Comparison of ENCODE assay signal across 8 cellular contexts in genomic region chr1:243850013-243850367, GRCh38. TPM values are rescaled to one million over a fixed set of nuclear protein-coding genes. Genes with fewer than 3 reads are reported as not detected.
DNase-seq lines count a peak whose midpoint lies in the region; ATAC-seq and TF ChIP-seq lines count a peak whose summit lies in the region.

TSS of gene AKT3 (minus strand) at chr1:243850243. CDS start at chr1:243843170, 7,073 bp downstream.

- H3K4me3 Mint-ChIP-seq in stimulated activated effector memory CD8-positive, alpha-beta T cell treated with anti-CD3 and anti-CD28 coated beads, Interleukin-12 subunit alpha, Interleukin-12 subunit beta, amount 100 ng/mL, for 72 hours, result peak within 1 kb of the TSS; percentile 95

- peak within 1 kb of the TSS; percentile 73 for H3K4me3 ChIP-seq in AG04450 (ENCODE audit: low read depth, low read length)
- peak within 1 kb of the TSS; percentile 71 for H3K4me3 ChIP-seq in brain microvascular endothelial cell (ENCODE audit: low read depth, low read length)

- CTCF ChIA-PET in AG04450 (lab: Charles Lee), result interaction anchor here (0.6 kb wide), 1 partner anchor 507 kb away, joined by 3 read pairs; no protein-coding TSS in a partner anchor

- H3K36me3 ChIP-seq in brain microvascular endothelial cell (replicated peaks), result no peaks in the 10 kb centered on the region

- peaks cover 13% of the 10 kb centered on the region for H3K36me3 Mint-ChIP-seq in stimulated activated effector memory CD8-positive, alpha-beta T cell treated with anti-CD3 and anti-CD28 coated beads, Interleukin-12 subunit alpha, Interleukin-12 subunit beta, amount 100 ng/mL, for 72 hours

- ATAC-seq in stimulated activated effector memory CD8-positive, alpha-beta T cell treated with anti-CD3 and anti-CD28 coated beads, Interleukin-12 subunit alpha, Interleukin-12 subunit beta, amount 100 ng/mL, for 72 hours, result no peak
- no peak for ATAC-seq in HG03457 (IDR thresholded peaks at IDR 0.05; ENCODE audit: unreplicated experiment)
- ATAC-seq in GM21576 (IDR thresholded peaks at IDR 0.05; ENCODE audit: unreplicated experiment), result no peak

- DNase-seq in AG04450 (ENCODE audit: low read depth, low spot score) (no peak), HT1080 (ENCODE audit: low read depth) (no peak), brain microvascular endothelial cell (no peak), islet precursor cell (peak; percentile 93), NCI-H1694 treated with DMSO at 0.1 percent for 48 hours (lab: John Stamatoyannopoulos, UW) (no peak)
- no peak for DNase-seq in stimulated activated effector memory CD8-positive, alpha-beta T cell treated with anti-CD3 and anti-CD28 coated beads, Interleukin-12 subunit alpha, Interleukin-12 subunit beta, amount 100 ng/mL, for 72 hours (ENCODE audit: low spot score in 2 of 2)

- peak within 1 kb of the TSS; percentile 97 for H3K27ac Mint-ChIP-seq in stimulated activated effector memory CD8-positive, alpha-beta T cell treated with anti-CD3 and anti-CD28 coated beads, Interleukin-12 subunit alpha, Interleukin-12 subunit beta, amount 100 ng/mL, for 72 hours

- in situ Hi-C loops in brain microvascular endothelial cell (cut with HindIII; ENCODE audit: low pct_ligation_motif_present, low sequenced_read_pairs), result no loop called here

- POLR2A ChIA-PET in AG04450 (lab: Yijun Ruan, JAX), result interaction anchor here (1.0 kb wide), 1 partner anchor 216 kb away, joined by 4 read pairs; no protein-coding TSS in a partner anchor

- H3K27ac ChIP-seq in AG04450 (ENCODE audit: low read depth, low read length), result peak within 1 kb of the TSS; percentile 69
- H3K27ac ChIP-seq in brain microvascular endothelial cell, result peak within 1 kb of the TSS; percentile 94

- TF ChIP-seq CTCF in AG04450 (IDR thresholded peaks at IDR 0.05; ENCODE audit: low read depth, low read length) (no peak), brain microvascular endothelial cell (IDR thresholded peaks at IDR 0.05; ENCODE audit: low read depth, low read length, missing control alignments) (no peak)

- H3K4me1 Mint-ChIP-seq in stimulated activated effector memory CD8-positive, alpha-beta T cell treated with anti-CD3 and anti-CD28 coated beads, Interleukin-12 subunit alpha, Interleukin-12 subunit beta, amount 100 ng/mL, for 72 hours, result peaks cover 34% of the 10 kb centered on the region

- no peaks in the 10 kb centered on the region for H3K27me3 ChIP-seq in AG04450 (ENCODE audit: control insufficient read depth, insufficient read depth, low read length)
- no peaks in the 10 kb centered on the region for H3K27me3 ChIP-seq in brain microvascular endothelial cell (replicated peaks)

- no peaks in the 10 kb centered on the region for H3K9me3 ChIP-seq in AG04450 (ENCODE audit: control insufficient read depth, insufficient read depth, low read length)

- H3K9me3 Mint-ChIP-seq in stimulated activated effector memory CD8-positive, alpha-beta T cell treated with anti-CD3 and anti-CD28 coated beads, Interleukin-12 subunit alpha, Interleukin-12 subunit beta, amount 100 ng/mL, for 72 hours, result no peaks in the 10 kb centered on the region

RNA-seq across cellular contexts. Expression of gene AKT3, which starts in this region (rescaled TPM):
- polyA plus RNA-seq in AG04450 (2011; rRNA removed), result 25.9 and 34.9 TPM in 2 replicates
- polyA minus RNA-seq in AG04450 (2011; rRNA and poly(A)+ RNA removed), result 25.0 and 39.4 TPM in 2 replicates
- total RNA-seq in HT1080 (2014; rRNA removed; shearing (Covaris generic)), result 10.7 and 15.4 TPM in 2 replicates
- polyA plus RNA-seq in HT1080 (2015; cell fraction: cytosol; rRNA removed), result 29.3 and 39.6 TPM in 2 replicates
- polyA plus RNA-seq in HT1080 (2015; cell fraction: nucleus; rRNA removed), result 20.8 and 21.3 TPM in 2 replicates
